In genomic region chr11:68843703-68844312, GRCh38 we compare ENCODE assay signal across 1 cellular context.
TF ChIP-seq lines count a peak whose summit lies in the region.

No MANE protein-coding gene starts in this region.

TF ChIP-seq in H1, 55 proteins besides CTCF, POLR2A, EP300 and RAD21 (continued from another document):
- TF ChIP-seq MAX (IDR thresholded peaks at IDR 0.05) (peak; percentile 72; the same call in 1 of the 2 replicates), SP1 (IDR thresholded peaks at IDR 0.05; ENCODE audit: low read depth, low read length) (no peak), CREB1 (IDR thresholded peaks at IDR 0.05) (0 out of 2 replicates have a peak, but pooled peaks have one; percentile 22), KDM1A (IDR thresholded peaks at IDR 0.05; ENCODE audit: borderline replicate concordance, low read length) (peak; percentile 34; the same call in 1 of the 2 replicates), EGR1 (IDR thresholded peaks at IDR 0.05; ENCODE audit: borderline replicate concordance, low read depth, low read length) (no peak), KDM4A (IDR thresholded peaks at IDR 0.05; ENCODE audit: low read depth, low read length, severe bottlenecking) (peak; percentile 75), CHD1 (IDR thresholded peaks at IDR 0.05; ENCODE audit: low read depth, low read length) (no peak), SUZ12 (IDR thresholded peaks at IDR 0.05; ENCODE audit: low read length) (peak; percentile 59; the same call in 1 of the 2 replicates), KDM5A (IDR thresholded peaks at IDR 0.05; ENCODE audit: low read length) (no peak), RNF2 (IDR thresholded peaks at IDR 0.05; ENCODE audit: borderline replicate concordance, low read depth, low read length, missing control alignments, poor library complexity, severe bottlenecking) (peak; percentile 71), EZH2 (IDR thresholded peaks at IDR 0.05; ENCODE audit: low read depth, low read length, severe bottlenecking) (peak; percentile 47), E2F6 (IDR thresholded peaks at IDR 0.05) (peak; percentile 76), GABPA (IDR thresholded peaks at IDR 0.05; ENCODE audit: borderline replicate concordance, insufficient read depth, low read length) (no peak), SP2 (IDR thresholded peaks at IDR 0.05; ENCODE audit: low read length) (0 out of 2 replicates have a peak, but pooled peaks have one; percentile 4), RBBP5 (IDR thresholded peaks at IDR 0.05; ENCODE audit: borderline replicate concordance, low read depth, low read length) (no peak)
